ENCODE assay signal across 8 cellular contexts in the genomic region with DNA sequence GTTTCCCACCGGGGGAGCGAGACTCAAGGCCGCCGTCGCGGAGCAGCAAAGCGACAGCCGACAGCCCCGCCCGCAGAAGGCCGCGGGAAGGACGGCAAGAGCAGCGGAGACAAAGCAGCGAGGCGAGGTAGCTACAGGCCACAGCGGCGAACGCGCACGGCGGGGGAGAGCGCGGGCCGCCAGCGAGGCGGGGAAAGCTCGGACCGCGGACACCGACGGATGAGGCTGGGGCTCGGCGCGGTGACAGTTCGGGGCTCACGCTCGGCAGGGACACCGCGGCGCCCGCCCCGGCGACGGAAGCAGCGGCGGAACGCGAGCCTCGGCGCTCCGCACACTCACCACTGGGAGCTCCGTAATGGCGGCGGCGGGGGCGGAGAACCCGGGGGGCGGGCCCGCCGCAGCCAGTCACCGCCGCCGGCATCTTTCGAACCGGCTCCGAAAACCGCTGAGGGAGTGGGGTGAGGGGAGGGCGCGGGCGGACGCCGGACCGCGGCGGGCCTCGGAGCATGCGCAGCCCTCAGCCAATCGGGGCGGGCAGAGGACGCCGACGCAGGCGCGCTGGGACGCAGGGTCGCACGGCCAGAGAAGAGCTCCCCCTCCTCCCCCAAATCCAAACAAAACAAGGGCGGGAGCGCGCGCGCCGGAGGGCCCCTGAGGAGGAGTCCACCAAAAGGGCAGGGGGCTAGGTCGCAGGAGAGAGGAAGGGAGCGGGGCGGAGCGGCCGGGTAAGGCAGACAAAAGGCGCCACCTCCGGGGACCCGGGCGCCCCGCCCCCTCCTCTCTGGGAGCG. TPM values are rescaled to one million over a fixed set of nuclear protein-coding genes. Genes with fewer than 3 reads are reported as not detected.
DNase-seq lines count a peak whose midpoint lies in the region; ATAC-seq and TF ChIP-seq lines count a peak whose summit lies in the region.

No MANE protein-coding gene starts in this region.

- H3K4me3 ChIP-seq in IMR-90 (ENCODE audit: insufficient read depth, low read depth, low read length) (peak overlapping the region; percentile 85), OCI-LY7 (ENCODE audit: low read depth, low read length, poor library complexity, severe bottlenecking) (peak overlapping the region; percentile 91), epithelial cell of proximal tubule (ENCODE audit: low read depth, low read length) (peak overlapping the region; percentile 95)

- H4K20me1 ChIP-seq in IMR-90 (ENCODE audit: insufficient read depth, low read length) (peaks cover 48% of the 10 kb centered on the region), OCI-LY7 (ENCODE audit: insufficient read depth, low read length) (peaks cover 29% of the 10 kb centered on the region)

- no peaks in the 10 kb centered on the region for H3K27me3 ChIP-seq in IMR-90 (ENCODE audit: control insufficient read depth, insufficient read depth, low read length)

- H3K56ac ChIP-seq in IMR-90 (ENCODE audit: extremely low read depth, insufficient read depth, low read length): peak overlapping the region; percentile 85

- TF ChIP-seq POLR2A in IMR-90 (IDR thresholded peaks at IDR 0.05; ENCODE audit: low read depth, low read length): peak; percentile 68

- POLR2A ChIA-PET in IMR-90 (lab: Charles Lee; ENCODE audit: unreplicated experiment): interaction anchor here (0.6 to 0.9 kb wide), 4 partner anchors 56 to 388 kb away, joined by 3 to 6 read pairs (median 3); no protein-coding TSS in a partner anchor
- POLR2A ChIA-PET in OCI-LY7 (lab: Charles Lee): interaction anchor here (0.6 to 1.1 kb wide), 6 partner anchors 11 to 1190 kb away, joined by 3 to 7 read pairs (median 3); a partner anchor contains a TSS

- peak overlapping the region; percentile 78 for H4K91ac ChIP-seq in IMR-90 (ENCODE audit: insufficient read depth, low read depth, low read length)

- peak overlapping the region; percentile 95 for H3K4ac ChIP-seq in IMR-90 (ENCODE audit: low read depth, low read length)

- H3K36me3 ChIP-seq in IMR-90 (ENCODE audit: control insufficient read depth, insufficient read depth, low read length) (no peaks in the 10 kb centered on the region), OCI-LY7 (ENCODE audit: insufficient read depth, low read length) (peaks cover 40% of the 10 kb centered on the region)

- H2BK120ac ChIP-seq in IMR-90 (ENCODE audit: low read depth, low read length): peak overlapping the region; percentile 24; the same call in 1 of the 2 replicates

- WGBS in IMR-90 (ENCODE audit: extremely low coverage in 2 of 2, insufficient read length in 1 of 2), 2 experiments: 0% methylated on average over 29 of the region's 105 CpGs; no CpG with 5 or more reads in 1 of the 2 experiments

- in situ Hi-C loops in IMR-90 (cut with MboI; ENCODE audit: low sequenced_read_pairs): loop anchor here (10.0 kb wide), 1 partner anchor 408 kb away; no protein-coding TSS in a partner anchor

- H3K23ac ChIP-seq in IMR-90 (ENCODE audit: low read depth, low read length): peak overlapping the region; percentile 94

- ATAC-seq in GM21529 (IDR thresholded peaks at IDR 0.05; ENCODE audit: unreplicated experiment) (peak; percentile 79), IMR-90 (ENCODE audit: low read depth) (peak; percentile 87)

- H4K8ac ChIP-seq in IMR-90 (ENCODE audit: low read depth in 2 of 2, low read length in 2 of 2): peak overlapping the region; percentile 32 to 75; a peak in 3 of 4 replicates

- H3K14ac ChIP-seq in IMR-90 (replicated peaks; ENCODE audit: low read depth, low read length): peak overlapping the region; percentile 98

- peak overlapping the region; percentile 76 for H3K9ac ChIP-seq in IMR-90 (ENCODE audit: low read depth, low read length)

- CTCF ChIA-PET in IMR-90 (lab: Yijun Ruan, JAX): interaction anchor here (1.6 kb wide), 1 partner anchor 90 kb away, joined by 4 read pairs; no protein-coding TSS in a partner anchor
- CTCF ChIA-PET in OCI-LY7 (lab: Charles Lee; ENCODE audit: unreplicated experiment): interaction anchor here (0.7 kb wide), 1 partner anchor 402 kb away, joined by 3 read pairs; no protein-coding TSS in a partner anchor

- intact Hi-C loops in IMR-90 (cut with micrococcal nuclease) (loop anchor here (1.0 to 10.0 kb wide), 3 partner anchors 90 to 390 kb away; partner anchors contain the start of gene EIF4G3), OCI-LY7 (cut with micrococcal nuclease; ENCODE audit: unreplicated experiment) (loop anchor here (10.0 kb wide), 1 partner anchor 408 kb away; no protein-coding TSS in a partner anchor)

- peaks cover 3 to 25% of the 10 kb centered on the region in 2 experiments; a peak in 3 of 4 replicates for H3K79me1 ChIP-seq in IMR-90 (ENCODE audit: low read depth in 1 of 2, low read length in 2 of 2)

- dilution Hi-C loops in IMR-90 (cut with HindIII; ENCODE audit: low sequenced_read_pairs, unreplicated experiment): no loop called here

- H3K9me1 ChIP-seq in IMR-90 (ENCODE audit: insufficient read depth, low read length): peaks cover 11% of the 10 kb centered on the region; the same call in 1 of the 2 replicates

- peak overlapping the region; percentile 91 for H2AFZ ChIP-seq in IMR-90 (replicated peaks; ENCODE audit: low read length, poor library complexity)
- peak overlapping the region; percentile 65 for H2AFZ ChIP-seq in OCI-LY7 (ENCODE audit: low read length)

- H2AK9ac ChIP-seq in IMR-90 (replicated peaks; ENCODE audit: low read depth, low read length, poor library complexity): peak overlapping the region; percentile 92

- DNase-seq in DMS 273 treated with DMSO at 0.1 percent for 48 hours (lab: John Stamatoyannopoulos, UW) (peak; percentile 81), IMR-90 (peak; percentile 92), OCI-LY7 (ENCODE audit: low spot score) (peak; percentile 95), activated T-cell treated with anti-CD3 and anti-CD28 coated beads for 48 hours (ENCODE audit: low read depth) (peak; percentile 98), epithelial cell of proximal tubule (ENCODE audit: low read depth) (no peak), mucosa of gallbladder (ENCODE audit: low spot score) (peak; percentile 95)
- DNase-seq in stimulated activated CD8-positive, alpha-beta memory T cell treated with anti-CD3 and anti-CD28 coated beads, Interleukin-4, amount 100 ng/mL, for 24 hours (ENCODE audit: low read depth): peak; percentile 95

- H3K4me2 ChIP-seq in IMR-90 (ENCODE audit: low read depth, low read length): peak overlapping the region; percentile 84
- H3K4me2 ChIP-seq in OCI-LY7 (ENCODE audit: low read length): peak overlapping the region; percentile 90

- TF ChIP-seq CTCF in IMR-90 (conservative IDR thresholded peaks at IDR 0.05; ENCODE audit: low read depth, low read length) (0 out of 2 replicates have a peak, but pooled peaks have one; percentile 0), OCI-LY7 (conservative IDR thresholded peaks at IDR 0.05; ENCODE audit: low read length) (no peak), epithelial cell of proximal tubule (conservative IDR thresholded peaks at IDR 0.05; ENCODE audit: low read depth, low read length) (no peak)

- H3K9me3 ChIP-seq in IMR-90 (ENCODE audit: control insufficient read depth, insufficient read depth, low read length) (no peaks in the 10 kb centered on the region), OCI-LY7 (ENCODE audit: low read length) (no peaks in the 10 kb centered on the region)

- BruUV-seq in IMR-90 (replicated peaks; lab: Mats Ljungman, UMichigan): no TSS peak
- BruUV-seq in OCI-LY7 (replicated peaks; lab: Mats Ljungman, UMichigan): no TSS peak

- peak overlapping the region; percentile 92 for H3K27ac ChIP-seq in IMR-90 (ENCODE audit: insufficient read depth, low read length)
- peak overlapping the region; percentile 82 for H3K27ac ChIP-seq in OCI-LY7 (ENCODE audit: low read depth, low read length, poor library complexity, severe bottlenecking)

- TF ChIP-seq RAD21 in IMR-90 (IDR thresholded peaks at IDR 0.05; ENCODE audit: low read length): peak; percentile 1; the same call in 1 of the 2 replicates

- H3K9me2 ChIP-seq in OCI-LY7 (ENCODE audit: insufficient read depth, low read length): no peaks in the 10 kb centered on the region

- peak overlapping the region; percentile 82 for H2BK5ac ChIP-seq in IMR-90 (ENCODE audit: low read depth, low read length, poor library complexity, severe bottlenecking)

- no peak overlapping the region for H4K5ac ChIP-seq in IMR-90 (ENCODE audit: low read depth, low read length)

- H3K4me1 ChIP-seq in IMR-90 (ENCODE audit: control insufficient read depth, insufficient read depth, low read length) (peaks cover 2% of the 10 kb centered on the region; the same call in 1 of the 2 replicates), OCI-LY7 (ENCODE audit: insufficient read depth, low read length, poor library complexity, severe bottlenecking) (peaks cover 26% of the 10 kb centered on the region)

- peak overlapping the region; percentile 45; the same call in 1 of the 2 replicates for H3K18ac ChIP-seq in IMR-90 (ENCODE audit: low read depth, low read length)

- H2AK5ac ChIP-seq in IMR-90 (ENCODE audit: low read depth, low read length): peak overlapping the region; percentile 51

- H2BK15ac ChIP-seq in IMR-90 (ENCODE audit: low read depth, low read length): peak overlapping the region; percentile 27; the same call in 1 of the 3 replicates

- H3K79me2 ChIP-seq in OCI-LY7 (ENCODE audit: insufficient read depth, low read depth, low read length): peaks cover 48% of the 10 kb centered on the region

- H2BK20ac ChIP-seq in IMR-90 (ENCODE audit: low read depth, low read length): no peak overlapping the region

TF ChIP-seq in IMR-90, 13 proteins besides CTCF, POLR2A, EP300 and RAD21:
- TF ChIP-seq MXI1 (IDR thresholded peaks at IDR 0.05; ENCODE audit: borderline replicate concordance, low read depth, low read length): peak; percentile 65; the same call in 1 of the 2 replicates
- TF ChIP-seq SMC3 (IDR thresholded peaks at IDR 0.05; ENCODE audit: low read depth, low read length): no peak
- TF ChIP-seq FOS (IDR thresholded peaks at IDR 0.05; ENCODE audit: low read depth, low read length): peak; percentile 9; the same call in 1 of the 2 replicates
- TF ChIP-seq MAZ (IDR thresholded peaks at IDR 0.05; ENCODE audit: borderline replicate concordance, low read depth, low read length): peak; percentile 75

RNA-seq across cellular contexts. Expression of gene HP1BP3, which starts 0.6 kb away (rescaled TPM):
- 88.4 and 111 TPM in 2 replicates for total RNA-seq in IMR-90 (2012; rRNA removed)
- polyA plus RNA-seq in IMR-90 (2012; rRNA removed): 146 and 151 TPM in 2 replicates
- 53.0 and 110 TPM in 2 replicates for polyA plus RNA-seq in IMR-90 (2012; cell fraction: cytosol; rRNA removed)
- 75.3 and 282 TPM in 2 replicates for polyA plus RNA-seq in IMR-90 (2012; cell fraction: nucleus; rRNA removed; ENCODE audit: low replicate concordance)
- 295 and 423 TPM in 2 replicates for total RNA-seq in OCI-LY7 (2014; rRNA removed; shearing (Covaris generic))
- total RNA-seq in OCI-LY7 (2022): 288 and 341 TPM in 2 replicates
- total RNA-seq in epithelial cell of proximal tubule: 120 and 142 TPM in 2 replicates
- total RNA-seq in mucosa of gallbladder: 240 TPM

RNA-seq across cellular contexts. Expression of gene SH2D5, which starts 54.0 kb away (rescaled TPM):
- total RNA-seq in IMR-90 (2012; rRNA removed): 6.7 and 7.2 TPM in 2 replicates
- 13.5 and 14.4 TPM in 2 replicates for polyA plus RNA-seq in IMR-90 (2012; rRNA removed)
- 7.8 and 10.5 TPM in 2 replicates for polyA plus RNA-seq in IMR-90 (2012; cell fraction: cytosol; rRNA removed)
- 48.2 and 69.5 TPM in 2 replicates for polyA plus RNA-seq in IMR-90 (2012; cell fraction: nucleus; rRNA removed; ENCODE audit: low replicate concordance)
- 0.46 TPM in 1 of 2 replicates, not detected in the other for total RNA-seq in OCI-LY7 (2014; rRNA removed; shearing (Covaris generic))
- total RNA-seq in OCI-LY7 (2022): 0.42 and 0.68 TPM in 2 replicates
- total RNA-seq in epithelial cell of proximal tubule: 15.2 and 23.8 TPM in 2 replicates
- total RNA-seq in mucosa of gallbladder: 0.23 TPM
